ENCODE assay signal across 1 cellular context in genomic region chr12:113236539-113237354, GRCh38.
TF ChIP-seq lines count a peak whose summit lies in the region.

No MANE protein-coding gene starts in this region.

TF ChIP-seq in HEK293, 187 proteins besides CTCF, POLR2A, EP300 and RAD21 (continued from another document):
- 0 out of 2 replicates have a peak, but pooled peaks have one; percentile 21 for TF ChIP-seq ATF2 (tag by site-specific recombination; IDR thresholded peaks at IDR 0.05; ENCODE audit: low read depth)
- TF ChIP-seq GLIS1 (tag by site-specific recombination; IDR thresholded peaks at IDR 0.05), result peak; percentile 70
- no peak for TF ChIP-seq ZNF449 (tag by site-specific recombination; IDR thresholded peaks at IDR 0.05)
- TF ChIP-seq ZNF157 (tag by site-specific recombination; IDR thresholded peaks at IDR 0.05), result no peak
- no peak for TF ChIP-seq TSHZ1 (tag by site-specific recombination; IDR thresholded peaks at IDR 0.05; ENCODE audit: borderline replicate concordance)
- TF ChIP-seq ZNF175 (tag by site-specific recombination; IDR thresholded peaks at IDR 0.05), result no peak
- TF ChIP-seq ZNF501 (tag by site-specific recombination; IDR thresholded peaks at IDR 0.05), result no peak
- TF ChIP-seq ZNF561 (tag by site-specific recombination; IDR thresholded peaks at IDR 0.05; ENCODE audit: borderline replicate concordance), result no peak
- no peak for TF ChIP-seq ZNF239 (tag by site-specific recombination; IDR thresholded peaks at IDR 0.05)
- no peak for TF ChIP-seq ZNF510 (tag by site-specific recombination; IDR thresholded peaks at IDR 0.05; ENCODE audit: insufficient replicate concordance)
- no peak for TF ChIP-seq ZNF155 (tag by site-specific recombination; IDR thresholded peaks at IDR 0.05)
- no peak for TF ChIP-seq ZSCAN5A (tag by site-specific recombination; IDR thresholded peaks at IDR 0.05)
- TF ChIP-seq SETDB1 (IDR thresholded peaks at IDR 0.05; ENCODE audit: insufficient read length, low read length), result no peak
- no peak for TF ChIP-seq ZBTB17 (tag by site-specific recombination; IDR thresholded peaks at IDR 0.05)
